Comparison of ENCODE assay signal across 2 cellular contexts in genomic region chr10:5545011-5545410, GRCh38.
TF ChIP-seq lines count a peak whose summit lies in the region.

No MANE protein-coding gene starts in this region.

TF ChIP-seq in liver, 16 proteins besides CTCF, POLR2A, EP300 and RAD21:
- TF ChIP-seq NR2F2 (IDR thresholded peaks at IDR 0.05): no peak
- TF ChIP-seq ZBTB33 (IDR thresholded peaks at IDR 0.05): no peak

TF ChIP-seq in HepG2, 621 proteins besides CTCF, POLR2A, EP300 and RAD21:
- TF ChIP-seq KMT2B (CRISPR knock-in tag; IDR thresholded peaks at IDR 0.05): no peak
- no peak for TF ChIP-seq ZNF619 (CRISPR knock-in tag; IDR thresholded peaks at IDR 0.05)
- TF ChIP-seq NFIB (CRISPR knock-in tag; IDR thresholded peaks at IDR 0.05; ENCODE audit: borderline replicate concordance): no peak
- no peak for TF ChIP-seq SCMH1 (CRISPR knock-in tag; IDR thresholded peaks at IDR 0.05; ENCODE audit: borderline replicate concordance)
- TF ChIP-seq CENPBD1 (CRISPR knock-in tag; IDR thresholded peaks at IDR 0.05; ENCODE audit: borderline replicate concordance, low read depth): no peak
- no peak for TF ChIP-seq SRF (IDR thresholded peaks at IDR 0.05; ENCODE audit: low read depth, low read length)
- TF ChIP-seq TRIM24 (CRISPR knock-in tag; IDR thresholded peaks at IDR 0.05): no peak
- no peak for TF ChIP-seq CC2D1A (CRISPR knock-in tag; IDR thresholded peaks at IDR 0.05)
- TF ChIP-seq HOXA3 (CRISPR knock-in tag; IDR thresholded peaks at IDR 0.05): no peak
TF ChIP-seq in HepG2: peak in this region for 0.
